ENCODE assay signal across 8 cellular contexts in the genomic region with DNA sequence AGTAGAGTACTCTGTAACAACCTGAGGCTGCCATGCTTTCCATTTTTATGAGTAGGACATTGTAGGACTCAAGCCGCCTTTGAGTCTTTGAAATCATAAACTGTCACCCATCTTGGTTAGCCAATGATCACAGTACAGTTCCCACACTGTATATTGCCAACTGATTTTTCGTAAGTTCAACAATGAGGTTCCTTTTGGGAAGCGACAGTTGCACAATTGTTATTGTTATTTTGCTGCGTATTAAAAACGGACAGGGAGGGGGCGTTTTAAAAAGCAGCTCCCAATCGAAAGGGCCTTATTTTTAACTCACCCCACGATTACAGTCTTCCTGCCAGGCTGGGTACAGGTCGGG. TPM values are rescaled to one million over a fixed set of nuclear protein-coding genes. Genes with fewer than 3 reads are reported as not detected.
DNase-seq lines count a peak whose midpoint lies in the region; ATAC-seq, FAIRE-seq and TF ChIP-seq lines count a peak whose summit lies in the region.

No MANE protein-coding gene starts in this region.

- H3K4me1 Mint-ChIP-seq in T-helper 2 cell treated with Interferon-gamma antibody and Interleukin-4, amounts not matched to agents 5 μg/mL and 100 μg/mL, for 36 hours (ENCODE audit: low read depth): peaks cover 26% of the 10 kb centered on the region
- H3K4me1 Mint-ChIP-seq in T-helper 17 cell (peaks cover 21% of the 10 kb centered on the region), progenitor cell of endocrine pancreas (ENCODE audit: low read depth) (peaks cover 28% of the 10 kb centered on the region)

- DNase-seq in T-helper 2 cell treated with Interferon-gamma antibody and Interleukin-4, amounts not matched to agents 5 μg/mL and 100 μg/mL, for 36 hours (ENCODE audit: low spot score): no peak
- DNase-seq in T-helper 2 cell (no peak), T-helper 17 cell (no peak), progenitor cell of endocrine pancreas (ENCODE audit: low spot score, unreplicated experiment) (no peak), urothelium cell line (ENCODE audit: low spot score) (no peak)
- DNase-seq in stimulated activated CD4-positive, alpha-beta T cell treated with anti-CD3 and anti-CD28 coated beads, Interleukin-4, amount 100 ng/mL, for 4 hours: no peak

- peak overlapping the region; percentile 90 to 97 (median 96) for H3K27ac ChIP-seq in gastroesophageal sphincter

- peaks cover 8% of the 10 kb centered on the region for H3K27me3 Mint-ChIP-seq in T-helper 2 cell treated with Interferon-gamma antibody and Interleukin-4, amounts not matched to agents 5 μg/mL and 100 μg/mL, for 36 hours (ENCODE audit: low read depth)
- H3K27me3 Mint-ChIP-seq in T-helper 17 cell: no peaks in the 10 kb centered on the region
- peaks cover 33% of the 10 kb centered on the region for H3K27me3 Mint-ChIP-seq in progenitor cell of endocrine pancreas

- H3K4me1 ChIP-seq in gastroesophageal sphincter: peaks cover 0 to 28% (median 6%) of the 10 kb centered on the region in 3 donors

- H3K4me3 Mint-ChIP-seq in T-helper 2 cell treated with Interferon-gamma antibody and Interleukin-4, amounts not matched to agents 5 μg/mL and 100 μg/mL, for 36 hours: peak overlapping the region; percentile 86
- H3K4me3 Mint-ChIP-seq in T-helper 17 cell (peak overlapping the region; percentile 98), progenitor cell of endocrine pancreas (ENCODE audit: low read depth) (peak overlapping the region; percentile 78)

- H3K27me3 ChIP-seq in gastroesophageal sphincter: no peaks in the 10 kb centered on the region

- TF ChIP-seq CTCF in gastroesophageal sphincter (IDR thresholded peaks at IDR 0.05): no peak
- TF ChIP-seq CTCF in progenitor cell of endocrine pancreas (IDR thresholded peaks at IDR 0.05; ENCODE audit: unreplicated experiment): no peak

- WGBS in gastroesophageal sphincter (ENCODE audit: low coverage in 1 of 2), 2 donors: 6 to 14% methylated on average over 3 to 4 of the region's 9 CpGs

- no peak for TF ChIP-seq EP300 in gastroesophageal sphincter (IDR thresholded peaks at IDR 0.05)

- peak overlapping the region; percentile 87 for H3K27ac Mint-ChIP-seq in T-helper 2 cell treated with Interferon-gamma antibody and Interleukin-4, amounts not matched to agents 5 μg/mL and 100 μg/mL, for 36 hours
- H3K27ac Mint-ChIP-seq in T-helper 17 cell (peak overlapping the region; percentile 92), progenitor cell of endocrine pancreas (peak overlapping the region; percentile 77)

- H3K9me3 Mint-ChIP-seq in T-helper 2 cell treated with Interferon-gamma antibody and Interleukin-4, amounts not matched to agents 5 μg/mL and 100 μg/mL, for 36 hours: no peaks in the 10 kb centered on the region
- H3K9me3 Mint-ChIP-seq in progenitor cell of endocrine pancreas (ENCODE audit: low read depth): no peaks in the 10 kb centered on the region

- TF ChIP-seq POLR2A in gastroesophageal sphincter (IDR thresholded peaks at IDR 0.05): no peak

- ATAC-seq in T-helper 17 cell (no peak), gastroesophageal sphincter (peak; percentile 6), HG02884 (IDR thresholded peaks at IDR 0.05; ENCODE audit: unreplicated experiment) (no peak)

- H3K4me3 ChIP-seq in gastroesophageal sphincter: peak overlapping the region; percentile 66 to 81

- no peak for FAIRE-seq in urothelium cell line (lab: Jason Lieb, UNC)

- no peaks in the 10 kb centered on the region for H3K36me3 ChIP-seq in gastroesophageal sphincter

- H3K9me3 ChIP-seq in T-helper 17 cell (ENCODE audit: control insufficient read depth, low read length, poor library complexity, severe bottlenecking) (no peaks in the 10 kb centered on the region), gastroesophageal sphincter (no peaks in the 10 kb centered on the region)

- H3K36me3 Mint-ChIP-seq in T-helper 2 cell treated with Interferon-gamma antibody and Interleukin-4, amounts not matched to agents 5 μg/mL and 100 μg/mL, for 36 hours (ENCODE audit: low read depth): peaks cover 12% of the 10 kb centered on the region
- H3K36me3 Mint-ChIP-seq in T-helper 17 cell (ENCODE audit: low read depth): no peaks in the 10 kb centered on the region
- peaks cover 1% of the 10 kb centered on the region for H3K36me3 Mint-ChIP-seq in progenitor cell of endocrine pancreas (ENCODE audit: insufficient read depth)

RNA-seq across cellular contexts. Expression of a gene that starts 0.6 kb away (rescaled TPM):
- total RNA-seq in T-helper 17 cell: 10 to 100 TPM; 10.8 to 11.7 TPM
- 10 to 100 TPM in 3 of 4 donors, 1 to 10 TPM in 1; 8.3 to 20.7 (median 12.0) TPM for total RNA-seq in gastroesophageal sphincter
- total RNA-seq in progenitor cell of endocrine pancreas: 3.3 and 3.5 TPM in 2 replicates

RNA-seq across cellular contexts. Expression of a gene that starts 59.2 kb away (rescaled TPM):
- total RNA-seq in T-helper 17 cell (10 to 100 TPM; 22.9 to 29.4 TPM), gastroesophageal sphincter (10 to 100 TPM; 47.6 to 71.6 (median 60.1) TPM), progenitor cell of endocrine pancreas (58.9 and 60.9 TPM in 2 replicates)
